In the genomic region with DNA sequence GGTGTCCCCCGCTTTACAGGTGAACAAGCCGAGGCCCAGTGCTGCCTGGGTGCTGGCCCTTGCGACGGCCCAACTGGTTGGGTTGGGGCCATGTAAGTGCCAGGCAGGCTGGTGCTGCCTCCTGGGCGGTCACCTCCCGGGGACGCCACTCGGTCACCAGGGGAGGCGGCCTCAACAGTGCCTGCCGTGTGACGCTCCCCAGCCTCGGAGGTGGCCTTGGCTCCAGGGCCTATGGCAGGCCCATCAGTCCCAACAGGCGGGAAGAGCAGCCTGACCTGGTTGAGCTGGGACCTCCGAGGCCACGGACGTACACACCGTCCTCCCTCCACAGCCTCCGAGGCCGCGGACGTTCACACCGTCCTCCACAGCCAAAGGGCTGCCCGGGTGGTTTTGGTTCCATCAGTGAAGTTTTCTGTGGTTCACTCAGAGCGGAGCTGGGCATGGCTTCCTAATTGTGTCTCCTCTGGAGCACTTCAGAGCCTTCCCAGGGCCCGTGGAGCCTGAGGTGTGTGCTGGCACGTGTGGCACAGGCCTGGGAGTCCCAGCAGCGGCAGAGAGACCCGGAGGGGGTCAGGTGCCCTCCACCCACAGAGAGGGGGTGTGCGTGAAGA, we compare ENCODE assay signal across 8 cellular contexts. TPM values are rescaled to one million over a fixed set of nuclear protein-coding genes. Genes with fewer than 3 reads are reported as not detected.
DNase-seq lines count a peak whose midpoint lies in the region; ATAC-seq and TF ChIP-seq lines count a peak whose summit lies in the region.

No MANE protein-coding gene starts in this region.

- H3K9me3 Mint-ChIP-seq in nephron progenitor cell: no peaks in the 10 kb centered on the region

- H3K4me1 Mint-ChIP-seq in nephron progenitor cell: peaks cover 40% of the 10 kb centered on the region

- peak overlapping the region; percentile 56 for H3K27ac ChIP-seq in ACC112 (ENCODE audit: low read depth, low read length)
- peak overlapping the region; percentile 60 to 91 for H3K27ac ChIP-seq in coronary artery

- peak overlapping the region; percentile 80 for H3K9ac ChIP-seq in Loucy (ENCODE audit: low read depth, low read length, poor library complexity, severe bottlenecking)

- H3K9me3 ChIP-seq in Loucy (ENCODE audit: insufficient read depth, low read depth, low read length): no peaks in the 10 kb centered on the region

- TF ChIP-seq CTCF in Loucy (conservative IDR thresholded peaks at IDR 0.05; ENCODE audit: low read length) (no peak), coronary artery (IDR thresholded peaks at IDR 0.05) (no peak), nephron progenitor cell (IDR thresholded peaks at IDR 0.05) (no peak), omental fat pad (IDR thresholded peaks at IDR 0.05) (no peak)

- H3K4me3 Mint-ChIP-seq in nephron progenitor cell: peak overlapping the region; percentile 49

- DNase-seq in coronary artery (ENCODE audit: low spot score) (no peak), nephron progenitor cell (no peak), NCI-H510A treated with DMSO at 0.1 percent for 48 hours (lab: John Stamatoyannopoulos, UW) (no peak), omental fat pad (ENCODE audit: low spot score) (no peak), NOMO-1 treated with dmso at 0.1 percent for 144 hours (lab: John Stamatoyannopoulos, UW; ENCODE audit: unreplicated experiment) (no peak)

- peaks cover 11% of the 10 kb centered on the region for H3K27me3 Mint-ChIP-seq in nephron progenitor cell (ENCODE audit: low read depth, poor library complexity)

- H4K20me1 ChIP-seq in Loucy (ENCODE audit: insufficient read depth, low read length, poor library complexity, severe bottlenecking): no peaks in the 10 kb centered on the region

- peak overlapping the region; percentile 95 for H3K4me2 ChIP-seq in Loucy (ENCODE audit: low read depth, low read length, poor library complexity, severe bottlenecking)

- no peaks in the 10 kb centered on the region for H3K36me3 Mint-ChIP-seq in nephron progenitor cell (ENCODE audit: low read depth)

- H3K4me1 ChIP-seq in ACC112 (ENCODE audit: control insufficient read depth, insufficient read depth, low read length, unreplicated experiment): peaks cover 17% of the 10 kb centered on the region
- H3K4me1 ChIP-seq in Loucy (ENCODE audit: insufficient read depth, low read length, poor library complexity, severe bottlenecking): peaks cover 49% of the 10 kb centered on the region

- H3K79me2 ChIP-seq in ACC112 (ENCODE audit: control insufficient read depth, insufficient read depth, low read length, unreplicated experiment): no peaks in the 10 kb centered on the region
- H3K79me2 ChIP-seq in Loucy (ENCODE audit: insufficient read depth, low read length): no peaks in the 10 kb centered on the region

- 0 out of 2 replicates have a peak, but pooled peaks cover 3% of the 10 kb centered on the region for H3F3A ChIP-seq in Loucy (ENCODE audit: low read depth)

- H3K4me3 ChIP-seq in ACC112 (ENCODE audit: low read depth, low read length): no peak overlapping the region
- H3K4me3 ChIP-seq in Loucy (ENCODE audit: low read length, poor library complexity, severe bottlenecking): peak overlapping the region; percentile 70
- peak overlapping the region; percentile 51 for H3K4me3 ChIP-seq in coronary artery

- H2AFZ ChIP-seq in ACC112 (ENCODE audit: low read length, unreplicated experiment) (no peak overlapping the region), Loucy (ENCODE audit: low read length) (0 out of 2 replicates have a peak overlapping the region, but pooled peaks have one; percentile 45)

- ATAC-seq in omental fat pad (ENCODE audit: low FRiP score): no peak
- ATAC-seq in HG02610 (IDR thresholded peaks at IDR 0.05; ENCODE audit: unreplicated experiment): no peak

- H3K27ac Mint-ChIP-seq in nephron progenitor cell: no peak overlapping the region

- no peaks in the 10 kb centered on the region for H3K9me2 ChIP-seq in Loucy (replicated peaks; ENCODE audit: low read depth, low read length)

- H3K36me3 ChIP-seq in ACC112 (ENCODE audit: insufficient read depth, low read length) (no peaks in the 10 kb centered on the region), Loucy (ENCODE audit: insufficient read depth, low read length) (no peaks in the 10 kb centered on the region)

- H3K27me3 ChIP-seq in ACC112 (ENCODE audit: insufficient read depth, low read length): no peaks in the 10 kb centered on the region
- H3K27me3 ChIP-seq in Loucy (ENCODE audit: insufficient read depth, low read length, poor library complexity, severe bottlenecking): no peaks in the 10 kb centered on the region

RNA-seq across cellular contexts. Expression of gene SLCO4A1, which starts 19.3 kb away (rescaled TPM):
- 10 to 100 TPM; 26.1 to 67.4 (median 55.6) TPM for total RNA-seq in omental fat pad
